ENCODE assay signal across 12 cellular contexts in the genomic region with DNA sequence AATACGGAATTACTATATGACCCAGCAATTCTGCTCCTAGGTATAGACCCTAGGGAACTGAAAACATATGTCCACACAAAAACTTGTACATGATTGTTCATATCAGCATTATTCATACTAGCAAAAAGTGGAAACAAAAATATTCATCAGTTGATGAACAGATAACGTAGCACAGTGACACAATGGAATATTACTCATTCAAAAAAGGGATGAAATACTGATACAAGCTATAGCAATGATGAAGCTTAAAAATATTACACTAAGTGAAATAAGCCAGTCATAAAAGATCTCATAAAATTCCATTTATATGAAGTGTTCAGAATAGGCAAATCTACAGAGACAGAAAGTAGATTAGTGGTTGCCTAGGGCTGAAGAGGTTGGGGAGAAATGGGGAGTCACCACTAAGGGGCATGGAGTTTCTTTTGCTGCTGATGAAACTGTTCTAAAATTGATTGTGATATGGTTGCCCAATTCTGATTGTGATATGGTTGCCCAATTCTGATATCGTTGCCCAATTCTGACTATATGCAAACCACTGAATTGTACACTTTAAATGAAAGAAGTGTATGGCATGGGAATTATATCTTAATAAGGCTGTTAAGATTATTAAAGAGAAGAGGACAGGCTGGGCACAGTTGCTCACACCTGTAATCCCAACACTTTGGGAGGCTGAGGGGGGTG. TPM values are rescaled to one million over a fixed set of nuclear protein-coding genes. Genes with fewer than 3 reads are reported as not detected.
DNase-seq lines count a peak whose midpoint lies in the region; ATAC-seq, FAIRE-seq and TF ChIP-seq lines count a peak whose summit lies in the region.
"Had no signal": no experiment of that assay in that cellular context is flagged by ENCODE, and none has a peak within 500 bp of the region (broad histone marks: within the 10 kb centered on the region; RNA-seq: fewer than 3 reads in every experiment).

No MANE protein-coding gene starts in this region.

- H3K4me1 ChIP-seq in adipocyte (ENCODE audit: control insufficient read depth, insufficient read depth, low read length) (peaks cover 18% of the 10 kb centered on the region), keratinocyte (ENCODE audit: control insufficient read depth, extremely low read depth, insufficient read depth, low read length) (peaks cover 11% of the 10 kb centered on the region), uterus (no peaks in the 10 kb centered on the region)
- H3K4me1 ChIP-seq: thyroid gland had no signal

- dilution Hi-C loops in keratinocyte (cut with MboI; ENCODE audit: extremely low pct_ligation_motif_present, low sequenced_read_pairs) = no loop called here

- H3K9ac ChIP-seq in adipocyte (ENCODE audit: low read length) = no peak overlapping the region
- H3K9ac ChIP-seq in keratinocyte (ENCODE audit: control insufficient read depth, extremely low read depth, insufficient read depth, low read length) = peak overlapping the region; percentile 24

- H3K4me3 ChIP-seq in adipocyte (ENCODE audit: low read length) (peak overlapping the region; percentile 17), keratinocyte (ENCODE audit: control insufficient read depth in 2 of 3, extremely low read depth in 1 of 3, insufficient read depth in 2 of 3, low read depth in 1 of 3, low read length in 3 of 3) (no peak overlapping the region), uterus (no peak overlapping the region)
- H3K4me3 ChIP-seq: skin epidermis, thyroid gland had no signal

- intact Hi-C loops in uterus (cut with DNase I; ENCODE audit: low total_unique reads) = no loop called here

- TF ChIP-seq CTCF in keratinocyte (optimal IDR thresholded peaks at IDR 0.05 in 1 of 3, IDR thresholded peaks at IDR 0.05 in 1 of 3, conservative IDR thresholded peaks at IDR 0.05 in 1 of 3; ENCODE audit: extremely low read depth in 1 of 3, insufficient read depth in 2 of 3, low read length in 3 of 3) = no peak
- TF ChIP-seq CTCF in uterus (IDR thresholded peaks at IDR 0.05) = no peak

- H3K4me2 ChIP-seq in keratinocyte (ENCODE audit: control insufficient read depth, extremely low read depth, insufficient read depth, low read depth, low read length) = peak overlapping the region; percentile 49

- no peak for ATAC-seq in GM21723 (IDR thresholded peaks at IDR 0.05; ENCODE audit: unreplicated experiment)

- no peaks in the 10 kb centered on the region for H4K20me1 ChIP-seq in keratinocyte (ENCODE audit: control insufficient read depth, extremely low read depth, insufficient read depth, low read length)

- H2AFZ ChIP-seq in keratinocyte (ENCODE audit: control insufficient read depth, low read length) = no peak overlapping the region

- no peak for TF ChIP-seq POLR2A in uterus (IDR thresholded peaks at IDR 0.05)

- H3K27ac ChIP-seq in keratinocyte (ENCODE audit: control insufficient read depth, insufficient read depth, low read length) (peak overlapping the region; percentile 74), uterus (no peak overlapping the region)
- H3K27ac ChIP-seq: skin epidermis, thyroid gland had no signal

- H3K9me1 ChIP-seq in keratinocyte (ENCODE audit: control insufficient read depth, extremely low read depth, insufficient read depth, low read length) = no peaks in the 10 kb centered on the region

- no peaks in the 10 kb centered on the region for H3K9me3 ChIP-seq in adipocyte (ENCODE audit: control insufficient read depth, low read length)
- H3K9me3 ChIP-seq in keratinocyte (ENCODE audit: control insufficient read depth, low read depth, low read length) = no peaks in the 10 kb centered on the region
- H3K9me3 ChIP-seq in uterus = no peaks in the 10 kb centered on the region
- H3K9me3 ChIP-seq: thyroid gland had no signal

- H3K36me3 ChIP-seq in adipocyte (ENCODE audit: control insufficient read depth, insufficient read depth, low read length, severe bottlenecking) (peaks cover 24% of the 10 kb centered on the region), keratinocyte (ENCODE audit: control insufficient read depth in 2 of 2, extremely low read depth in 1 of 2, insufficient read depth in 2 of 2, low read length in 2 of 2) (peaks cover 0 to 5% of the 10 kb centered on the region in 2 experiments), uterus (no peaks in the 10 kb centered on the region)

- peak; percentile 42 for DNase-seq in GM03348 (ENCODE audit: low spot score)
- DNase-seq in LHCN-M2 (ENCODE audit: low read depth) = peak; percentile 71
- DNase-seq in adipocyte (ENCODE audit: low read depth) = peak; percentile 67
- DNase-seq in keratinocyte (ENCODE audit: low read depth, low spot score) = peak; percentile 55
- no peak for DNase-seq in uterus
- DNase-seq in SHP77 treated with DMSO at 0.1 percent for 48 hours (lab: John Stamatoyannopoulos, UW) = no peak
- DNase-seq: activated CD8-positive, alpha-beta memory T cell treated with anti-CD3 and anti-CD28 coated beads, Interleukin-2, amount 50 U/mL, for 4 hours; NCI-H345; nucleus accumbens; thyroid gland had no signal

- peak; percentile 49 for FAIRE-seq in keratinocyte (lab: Jason Lieb, UNC)

- no peaks in the 10 kb centered on the region for H3K79me2 ChIP-seq in keratinocyte (ENCODE audit: control insufficient read depth, insufficient read depth, low read length)

- H3K27me3 ChIP-seq in adipocyte (replicated peaks; ENCODE audit: control insufficient read depth, insufficient read depth, low read length) (no peaks in the 10 kb centered on the region), keratinocyte (ENCODE audit: control insufficient read depth, extremely low read depth, insufficient read depth, low read length) (no peaks in the 10 kb centered on the region), uterus (no peaks in the 10 kb centered on the region)
- H3K27me3 ChIP-seq: thyroid gland had no signal

RNA-seq across cellular contexts. Expression of gene C15orf61, which starts 10.6 kb away (rescaled TPM):
- total RNA-seq in LHCN-M2 (2014; rRNA removed) = 1.6 and 4.0 TPM in 2 replicates
- polyA plus RNA-seq in LHCN-M2 (2012) = 3.1 TPM
- 1.4 to 2.6 TPM (median 1.5 TPM) in 3 replicates for polyA plus RNA-seq in keratinocyte
- 2.8 TPM for polyA plus RNA-seq in keratinocyte (2011; ENCODE audit: low read depth)
- 1.2 and 2.2 TPM in 2 replicates for polyA plus RNA-seq in keratinocyte (2011; cell fraction: cytosol; rRNA removed)
- 1.0 and 1.9 TPM in 2 replicates for polyA plus RNA-seq in keratinocyte (2011; cell fraction: nucleus; rRNA removed)
- 1.5 and 3.1 TPM in 2 replicates for polyA plus RNA-seq in keratinocyte (2012; ENCODE audit: low replicate concordance)
- 1.2 to 3.9 TPM (median 1.9 TPM) in 3 replicates for polyA minus RNA-seq in keratinocyte
- 1.2 TPM for polyA minus RNA-seq in keratinocyte (2011; cell fraction: cytosol; rRNA and poly(A)+ RNA removed)
- polyA minus RNA-seq in keratinocyte (2011; cell fraction: nucleus; rRNA and poly(A)+ RNA removed) = 0.63 and 0.85 TPM in 2 replicates
- total RNA-seq in uterus = 10 to 100 TPM in 1 of 4 donors, 1 to 10 TPM in 2, under 1 TPM in 1; 0.51 to 11.5 (median 4.9) TPM

RNA-seq across cellular contexts. Expression of gene MAP2K5, which starts 11.0 kb away (rescaled TPM):
- total RNA-seq in LHCN-M2 (2014; rRNA removed) (2.4 and 4.2 TPM in 2 replicates), uterus (10 to 100 TPM in 3 of 4 donors, 1 to 10 TPM in 1; 3.6 to 27.1 (median 18.6) TPM)
- 7.6 TPM for polyA plus RNA-seq in LHCN-M2 (2012)
- polyA plus RNA-seq in keratinocyte = 1.8 to 5.2 TPM (median 3.6 TPM) in 3 replicates
- polyA plus RNA-seq in keratinocyte (2011; ENCODE audit: low read depth) = 20.2 TPM
- polyA plus RNA-seq in keratinocyte (2011; cell fraction: cytosol; rRNA removed) = 4.1 and 4.4 TPM in 2 replicates
- 6.5 and 7.9 TPM in 2 replicates for polyA plus RNA-seq in keratinocyte (2011; cell fraction: nucleus; rRNA removed)
- 8.6 and 12.2 TPM in 2 replicates for polyA plus RNA-seq in keratinocyte (2012; ENCODE audit: low replicate concordance)
- 4.0 to 7.9 TPM (median 4.4 TPM) in 3 replicates for polyA minus RNA-seq in keratinocyte
- 6.5 TPM for polyA minus RNA-seq in keratinocyte (2011; cell fraction: cytosol; rRNA and poly(A)+ RNA removed)
- 7.8 and 11.6 TPM in 2 replicates for polyA minus RNA-seq in keratinocyte (2011; cell fraction: nucleus; rRNA and poly(A)+ RNA removed)

Comparison
In these comparisons a context has a peak if more than half of its experiments do, and no peak if none do; other contexts are left out.
1. DNase-seq: peak in GM03348 (single experiment), LHCN-M2 (single experiment), adipocyte (single experiment) and keratinocyte (single experiment); none in uterus (0 of 2) and SHP77 treated with DMSO at 0.1 percent for 48 hours (single experiment).